Comparison of ENCODE assay signal across 1 cellular context in the genomic region with DNA sequence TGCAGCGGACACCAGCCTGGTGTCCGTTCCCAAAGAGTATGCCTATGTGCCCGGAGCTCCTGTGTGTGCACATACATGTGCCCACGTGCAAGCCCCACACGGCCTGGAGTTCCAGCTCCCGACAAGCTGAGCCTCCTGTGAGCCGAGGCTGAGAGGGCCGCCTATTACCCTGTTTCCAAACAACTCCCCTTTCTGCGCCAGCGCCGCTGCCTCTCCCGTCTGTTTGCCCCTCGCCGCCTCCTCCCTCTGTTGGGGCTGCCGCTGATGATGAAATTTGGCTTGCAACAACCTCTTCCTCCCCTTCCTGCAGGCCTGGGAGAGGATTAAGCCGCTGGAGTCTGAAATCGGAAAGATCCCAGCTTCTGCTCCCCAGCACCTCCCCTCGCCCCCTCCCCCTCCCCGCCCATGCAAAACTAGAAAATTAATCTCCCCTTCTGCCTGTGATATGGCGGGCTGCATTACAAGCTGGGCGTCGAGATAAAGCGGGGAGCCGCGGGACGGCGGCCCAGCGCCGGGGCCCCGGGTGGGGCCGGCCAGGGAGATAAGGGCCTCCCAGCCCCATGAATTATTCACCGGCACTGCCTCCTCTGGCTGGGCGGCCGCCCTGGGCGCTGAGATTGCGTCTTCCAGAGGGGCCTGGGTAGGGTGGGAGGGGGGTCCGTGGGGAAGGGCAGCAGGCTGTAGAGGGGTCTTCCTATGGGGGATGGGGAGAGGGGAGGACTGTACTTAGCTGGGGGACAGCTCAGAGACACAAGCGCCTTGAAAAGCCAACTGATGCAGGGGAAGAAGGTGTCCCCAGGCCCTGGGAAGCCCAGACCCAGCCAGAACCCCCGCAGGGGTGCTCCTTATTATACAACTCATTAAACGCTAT.
A peak's percentile ranks its signal among the peaks of the same experiment; 100 is the strongest.
TF ChIP-seq lines count a peak whose summit lies in the region.

No MANE protein-coding gene starts in this region.

TF ChIP-seq in K562, 482 proteins besides CTCF, POLR2A, EP300 and RAD21 (continued from another document and continues in another):
- TF ChIP-seq, protein P1, sequence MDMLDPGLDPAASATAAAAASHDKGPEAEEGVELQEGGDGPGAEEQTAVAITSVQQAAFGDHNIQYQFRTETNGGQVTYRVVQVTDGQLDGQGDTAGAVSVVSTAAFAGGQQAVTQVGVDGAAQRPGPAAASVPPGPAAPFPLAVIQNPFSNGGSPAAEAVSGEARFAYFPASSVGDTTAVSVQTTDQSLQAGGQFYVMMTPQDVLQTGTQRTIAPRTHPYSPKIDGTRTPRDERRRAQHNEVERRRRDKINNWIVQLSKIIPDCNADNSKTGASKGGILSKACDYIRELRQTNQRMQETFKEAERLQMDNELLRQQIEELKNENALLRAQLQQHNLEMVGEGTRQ (CRISPR knock-in tag; IDR thresholded peaks at IDR 0.05): no peak
- TF ChIP-seq, protein P2, sequence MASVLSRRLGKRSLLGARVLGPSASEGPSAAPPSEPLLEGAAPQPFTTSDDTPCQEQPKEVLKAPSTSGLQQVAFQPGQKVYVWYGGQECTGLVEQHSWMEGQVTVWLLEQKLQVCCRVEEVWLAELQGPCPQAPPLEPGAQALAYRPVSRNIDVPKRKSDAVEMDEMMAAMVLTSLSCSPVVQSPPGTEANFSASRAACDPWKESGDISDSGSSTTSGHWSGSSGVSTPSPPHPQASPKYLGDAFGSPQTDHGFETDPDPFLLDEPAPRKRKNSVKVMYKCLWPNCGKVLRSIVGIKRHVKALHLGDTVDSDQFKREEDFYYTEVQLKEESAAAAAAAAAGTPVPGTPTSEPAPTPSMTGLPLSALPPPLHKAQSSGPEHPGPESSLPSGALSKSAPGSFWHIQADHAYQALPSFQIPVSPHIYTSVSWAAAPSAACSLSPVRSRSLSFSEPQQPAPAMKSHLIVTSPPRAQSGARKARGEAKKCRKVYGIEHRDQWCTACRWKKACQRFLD (CRISPR knock-in tag; IDR thresholded peaks at IDR 0.05): peak; percentile 99
- TF ChIP-seq SOX6 (IDR thresholded peaks at IDR 0.05) (peak; percentile 92), ZNF584 (CRISPR knock-in tag; IDR thresholded peaks at IDR 0.05; ENCODE audit: low read depth) (peak; percentile 85), ZNF165 (CRISPR knock-in tag; IDR thresholded peaks at IDR 0.05; ENCODE audit: borderline replicate concordance) (no peak), FIP1L1 (IDR thresholded peaks at IDR 0.05; ENCODE audit: low read depth, low read length, poor library complexity, severe bottlenecking) (no peak), NFXL1 (CRISPR knock-in tag; IDR thresholded peaks at IDR 0.05) (no peak), MCM2 (IDR thresholded peaks at IDR 0.05; ENCODE audit: low read depth) (no peak), KDM4B (IDR thresholded peaks at IDR 0.05; ENCODE audit: borderline replicate concordance in 2 of 2, low read depth in 1 of 2) (no peak), ZNF224 (CRISPR knock-in tag; IDR thresholded peaks at IDR 0.05) (no peak), SETDB1 (IDR thresholded peaks at IDR 0.05; ENCODE audit: low read length) (no peak), DNMT1 (IDR thresholded peaks at IDR 0.05) (no peak), PYGO2 (tag; IDR thresholded peaks at IDR 0.05) (no peak), EZH2 (IDR thresholded peaks at IDR 0.05; ENCODE audit: borderline replicate concordance, low read depth, low read length) (no peak), KAT7 (CRISPR knock-in tag; IDR thresholded peaks at IDR 0.05; ENCODE audit: borderline replicate concordance) (0 out of 2 replicates have a peak, but pooled peaks have one; percentile 69), TRIM24 (IDR thresholded peaks at IDR 0.05) (peak; percentile 75 to 87), HDAC1 (IDR thresholded peaks at IDR 0.05) (peak in 1 of 2 experiments; percentile 86; a peak in 2 of 4 replicates), ZNF311 (CRISPR knock-in tag; IDR thresholded peaks at IDR 0.05) (peak; percentile 84), RBM17 (IDR thresholded peaks at IDR 0.05; ENCODE audit: borderline replicate concordance, low read depth, low read length) (no peak), ZNF655 (CRISPR knock-in tag; IDR thresholded peaks at IDR 0.05) (no peak), PCBP1 (IDR thresholded peaks at IDR 0.05; ENCODE audit: low read depth, low read length, poor library complexity, severe bottlenecking) (peak; percentile 100), CBX1 (IDR thresholded peaks at IDR 0.05; ENCODE audit: low read depth) (no peak), TAL1 (IDR thresholded peaks at IDR 0.05) (peak; percentile 98), FOXK2 (conservative IDR thresholded peaks at IDR 0.05 in 1 of 2, IDR thresholded peaks at IDR 0.05 in 1 of 2; ENCODE audit: low read depth in 2 of 2) (peak; percentile 46 to 50; a peak in 1 of 4 replicates), GTF3C2 (IDR thresholded peaks at IDR 0.05; ENCODE audit: borderline replicate concordance, extremely low read depth, insufficient read length) (no peak), PPARD (CRISPR knock-in tag; IDR thresholded peaks at IDR 0.05) (no peak), TGIF2 (CRISPR knock-in tag; IDR thresholded peaks at IDR 0.05) (no peak), HMG20A (CRISPR knock-in tag; conservative IDR thresholded peaks at IDR 0.05) (no peak), OTX1 (CRISPR knock-in tag; IDR thresholded peaks at IDR 0.05) (0 out of 2 replicates have a peak, but pooled peaks have one; percentile 3), RBFOX2 (IDR thresholded peaks at IDR 0.05; ENCODE audit: low read depth, low read length) (peak; percentile 78), SNIP1 (IDR thresholded peaks at IDR 0.05; ENCODE audit: low read depth) (no peak), MAFK (IDR thresholded peaks at IDR 0.05; ENCODE audit: low read length) (no peak), CEBPG (CRISPR knock-in tag; IDR thresholded peaks at IDR 0.05) (peak; percentile 89), CEBPG (tag; conservative IDR thresholded peaks at IDR 0.05 in 1 of 2, IDR thresholded peaks at IDR 0.05 in 1 of 2) (peak; percentile 89 to 95), ZNF146 (CRISPR knock-in tag; IDR thresholded peaks at IDR 0.05; ENCODE audit: unreplicated experiment) (no peak), IFI16 (CRISPR knock-in tag; IDR thresholded peaks at IDR 0.05) (no peak), ZBTB9 (CRISPR knock-in tag; IDR thresholded peaks at IDR 0.05) (peak; percentile 52; the same call in 1 of the 2 replicates), ZNF174 (CRISPR knock-in tag; IDR thresholded peaks at IDR 0.05) (no peak), HLTF (IDR thresholded peaks at IDR 0.05) (no peak), ZNF23 (CRISPR knock-in tag; IDR thresholded peaks at IDR 0.05) (no peak), CBX5 (IDR thresholded peaks at IDR 0.05; ENCODE audit: borderline replicate concordance, low read depth) (no peak), ARHGAP35 (IDR thresholded peaks at IDR 0.05; ENCODE audit: partially characterized antibody) (peak; percentile 66), NFRKB (IDR thresholded peaks at IDR 0.05; ENCODE audit: low read depth) (no peak), HEY1 (CRISPR knock-in tag; IDR thresholded peaks at IDR 0.05; ENCODE audit: borderline replicate concordance) (peak; percentile 73; the same call in 1 of the 2 replicates), STAG1 (CRISPR knock-in tag; IDR thresholded peaks at IDR 0.05; ENCODE audit: borderline replicate concordance) (no peak), KLF10 (CRISPR knock-in tag; IDR thresholded peaks at IDR 0.05) (no peak)
- TF ChIP-seq, protein P3, sequence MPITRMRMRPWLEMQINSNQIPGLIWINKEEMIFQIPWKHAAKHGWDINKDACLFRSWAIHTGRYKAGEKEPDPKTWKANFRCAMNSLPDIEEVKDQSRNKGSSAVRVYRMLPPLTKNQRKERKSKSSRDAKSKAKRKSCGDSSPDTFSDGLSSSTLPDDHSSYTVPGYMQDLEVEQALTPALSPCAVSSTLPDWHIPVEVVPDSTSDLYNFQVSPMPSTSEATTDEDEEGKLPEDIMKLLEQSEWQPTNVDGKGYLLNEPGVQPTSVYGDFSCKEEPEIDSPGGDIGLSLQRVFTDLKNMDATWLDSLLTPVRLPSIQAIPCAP (CRISPR knock-in tag; IDR thresholded peaks at IDR 0.05; ENCODE audit: borderline replicate concordance): no peak
- TF ChIP-seq, protein P4, sequence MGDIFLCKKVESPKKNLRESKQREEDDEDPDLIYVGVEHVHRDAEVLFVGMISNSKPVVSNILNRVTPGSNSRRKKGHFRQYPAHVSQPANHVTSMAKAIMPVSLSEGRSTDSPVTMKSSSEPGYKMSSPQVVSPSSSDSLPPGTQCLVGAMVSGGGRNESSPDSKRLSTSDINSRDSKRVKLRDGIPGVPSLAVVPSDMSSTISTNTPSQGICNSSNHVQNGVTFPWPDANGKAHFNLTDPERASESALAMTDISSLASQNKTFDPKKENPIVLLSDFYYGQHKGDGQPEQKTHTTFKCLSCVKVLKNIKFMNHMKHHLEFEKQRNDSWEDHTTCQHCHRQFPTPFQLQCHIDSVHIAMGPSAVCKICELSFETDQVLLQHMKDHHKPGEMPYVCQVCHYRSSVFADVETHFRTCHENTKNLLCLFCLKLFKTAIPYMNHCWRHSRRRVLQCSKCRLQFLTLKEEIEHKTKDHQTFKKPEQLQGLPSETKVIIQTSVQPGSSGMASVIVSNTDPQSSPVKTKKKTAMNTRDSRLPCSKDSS (IDR thresholded peaks at IDR 0.05; ENCODE audit: low read depth, partially characterized antibody): no peak
- TF ChIP-seq, protein P5, sequence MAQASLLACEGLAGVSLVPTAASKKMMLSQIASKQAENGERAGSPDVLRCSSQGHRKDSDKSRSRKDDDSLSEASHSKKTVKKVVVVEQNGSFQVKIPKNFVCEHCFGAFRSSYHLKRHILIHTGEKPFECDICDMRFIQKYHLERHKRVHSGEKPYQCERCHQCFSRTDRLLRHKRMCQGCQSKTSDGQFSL (CRISPR knock-in tag; IDR thresholded peaks at IDR 0.05): no peak; the same call in 1 of the 2 replicates
- TF ChIP-seq, protein P5 (tag; IDR thresholded peaks at IDR 0.05): no peak
- TF ChIP-seq, protein P6, sequence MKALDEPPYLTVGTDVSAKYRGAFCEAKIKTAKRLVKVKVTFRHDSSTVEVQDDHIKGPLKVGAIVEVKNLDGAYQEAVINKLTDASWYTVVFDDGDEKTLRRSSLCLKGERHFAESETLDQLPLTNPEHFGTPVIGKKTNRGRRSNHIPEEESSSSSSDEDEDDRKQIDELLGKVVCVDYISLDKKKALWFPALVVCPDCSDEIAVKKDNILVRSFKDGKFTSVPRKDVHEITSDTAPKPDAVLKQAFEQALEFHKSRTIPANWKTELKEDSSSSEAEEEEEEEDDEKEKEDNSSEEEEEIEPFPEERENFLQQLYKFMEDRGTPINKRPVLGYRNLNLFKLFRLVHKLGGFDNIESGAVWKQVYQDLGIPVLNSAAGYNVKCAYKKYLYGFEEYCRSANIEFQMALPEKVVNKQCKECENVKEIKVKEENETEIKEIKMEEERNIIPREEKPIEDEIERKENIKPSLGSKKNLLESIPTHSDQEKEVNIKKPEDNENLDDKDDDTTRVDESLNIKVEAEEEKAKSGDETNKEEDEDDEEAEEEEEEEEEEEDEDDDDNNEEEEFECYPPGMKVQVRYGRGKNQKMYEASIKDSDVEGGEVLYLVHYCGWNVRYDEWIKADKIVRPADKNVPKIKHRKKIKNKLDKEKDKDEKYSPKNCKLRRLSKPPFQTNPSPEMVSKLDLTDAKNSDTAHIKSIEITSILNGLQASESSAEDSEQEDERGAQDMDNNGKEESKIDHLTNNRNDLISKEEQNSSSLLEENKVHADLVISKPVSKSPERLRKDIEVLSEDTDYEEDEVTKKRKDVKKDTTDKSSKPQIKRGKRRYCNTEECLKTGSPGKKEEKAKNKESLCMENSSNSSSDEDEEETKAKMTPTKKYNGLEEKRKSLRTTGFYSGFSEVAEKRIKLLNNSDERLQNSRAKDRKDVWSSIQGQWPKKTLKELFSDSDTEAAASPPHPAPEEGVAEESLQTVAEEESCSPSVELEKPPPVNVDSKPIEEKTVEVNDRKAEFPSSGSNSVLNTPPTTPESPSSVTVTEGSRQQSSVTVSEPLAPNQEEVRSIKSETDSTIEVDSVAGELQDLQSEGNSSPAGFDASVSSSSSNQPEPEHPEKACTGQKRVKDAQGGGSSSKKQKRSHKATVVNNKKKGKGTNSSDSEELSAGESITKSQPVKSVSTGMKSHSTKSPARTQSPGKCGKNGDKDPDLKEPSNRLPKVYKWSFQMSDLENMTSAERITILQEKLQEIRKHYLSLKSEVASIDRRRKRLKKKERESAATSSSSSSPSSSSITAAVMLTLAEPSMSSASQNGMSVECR (CRISPR knock-in tag; IDR thresholded peaks at IDR 0.05): no peak
